1 cellular context compared by ENCODE assay signal in the genomic region with DNA sequence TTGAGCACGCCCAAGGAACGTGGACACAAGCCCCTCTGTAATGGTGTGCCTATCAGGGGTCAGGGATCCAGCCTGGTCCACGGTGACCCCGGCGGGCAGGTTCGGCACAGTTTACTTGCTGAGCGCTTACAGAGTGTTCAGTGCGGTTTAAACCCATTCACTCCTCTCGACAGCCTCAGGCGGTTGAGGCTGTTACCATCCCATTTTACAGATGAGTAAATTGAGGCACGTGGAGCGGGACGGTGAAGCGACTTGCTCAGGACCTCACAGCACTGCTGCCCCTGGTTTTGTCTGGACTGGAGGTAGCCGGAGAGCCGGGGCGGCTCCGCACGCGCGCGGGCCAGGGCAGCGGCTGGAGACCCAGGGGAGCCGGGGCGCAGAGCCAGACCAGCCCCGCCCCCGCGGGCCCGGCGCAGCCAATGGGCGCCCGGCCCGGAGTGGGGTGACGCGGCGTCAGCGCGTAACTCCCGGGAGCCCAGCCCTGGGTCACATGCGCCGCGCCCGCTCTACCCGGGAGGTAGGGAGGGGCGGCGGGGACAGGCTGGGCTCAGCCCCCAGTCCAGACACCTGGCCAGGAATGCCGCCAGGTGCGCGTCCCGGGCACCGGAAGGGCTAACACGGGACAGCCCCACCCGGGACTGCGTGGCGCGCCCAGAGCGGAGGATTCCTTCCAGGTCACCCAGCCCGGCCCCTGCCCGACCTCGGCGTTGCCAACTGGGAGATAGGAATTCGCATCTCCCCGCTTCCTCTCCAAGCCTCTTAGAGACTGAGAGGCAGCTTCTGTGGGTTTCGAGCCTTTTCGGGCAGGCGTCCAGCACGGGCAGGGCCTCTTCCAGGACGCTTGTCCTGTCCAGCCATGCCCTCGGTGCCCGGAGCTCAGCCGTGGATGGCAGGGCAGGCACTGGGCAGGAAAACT.
TF ChIP-seq lines count a peak whose summit lies in the region.

No MANE protein-coding gene starts in this region.

TF ChIP-seq in HepG2, 621 proteins besides CTCF, POLR2A, EP300 and RAD21 (continued from another document and continues in another):
- TF ChIP-seq ZNF18 (CRISPR knock-in tag; IDR thresholded peaks at IDR 0.05; ENCODE audit: insufficient replicate concordance) (no peak), WIZ (CRISPR knock-in tag; IDR thresholded peaks at IDR 0.05) (peak; percentile 55; the same call in 1 of the 2 replicates), HMG20A (CRISPR knock-in tag; IDR thresholded peaks at IDR 0.05; ENCODE audit: borderline replicate concordance) (peak; percentile 12; the same call in 1 of the 2 replicates), SRSF1 (optimal IDR thresholded peaks at IDR 0.05; ENCODE audit: low read depth, low read length) (peak; percentile 79), U2AF1 (optimal IDR thresholded peaks at IDR 0.05; ENCODE audit: low read depth, low read length) (no peak), ZNF530 (CRISPR knock-in tag; IDR thresholded peaks at IDR 0.05; ENCODE audit: low read depth) (0 out of 2 replicates have a peak, but pooled peaks have one; percentile 36), POLR2G (IDR thresholded peaks at IDR 0.05; ENCODE audit: low read depth, low read length) (peak; percentile 98), ESRRA (CRISPR knock-in tag; IDR thresholded peaks at IDR 0.05; ENCODE audit: low read depth) (peak; percentile 59; the same call in 1 of the 2 replicates), JARID2 (CRISPR knock-in tag; IDR thresholded peaks at IDR 0.05; ENCODE audit: insufficient replicate concordance) (peak; percentile 49), ZBTB3 (CRISPR knock-in tag; IDR thresholded peaks at IDR 0.05; ENCODE audit: borderline replicate concordance, low read depth) (0 out of 2 replicates have a peak, but pooled peaks have one; percentile 53), NR2F1 (CRISPR knock-in tag; IDR thresholded peaks at IDR 0.05) (peak; percentile 50 to 62), ZNF281 (CRISPR knock-in tag; IDR thresholded peaks at IDR 0.05; ENCODE audit: borderline replicate concordance) (0 out of 2 replicates have a peak, but pooled peaks have one; percentile 14), ZHX2 (IDR thresholded peaks at IDR 0.05; ENCODE audit: low read depth) (no peak; the same call in 1 of the 2 replicates), ZHX2 (CRISPR knock-in tag; IDR thresholded peaks at IDR 0.05; ENCODE audit: borderline replicate concordance) (peak; percentile 54; the same call in 1 of the 2 replicates), MXD4 (CRISPR knock-in tag; IDR thresholded peaks at IDR 0.05) (0 out of 2 replicates have a peak, but pooled peaks have one; percentile 49), SRSF4 (IDR thresholded peaks at IDR 0.05; ENCODE audit: low read depth, low read length, poor library complexity, severe bottlenecking) (no peak), HNRNPK (IDR thresholded peaks at IDR 0.05; ENCODE audit: low read depth, low read length, poor library complexity, severe bottlenecking) (peak; percentile 66), FOXO4 (CRISPR knock-in tag; conservative IDR thresholded peaks at IDR 0.05) (0 out of 2 replicates have a peak, but pooled peaks have one; percentile 61)
- TF ChIP-seq, protein P1, sequence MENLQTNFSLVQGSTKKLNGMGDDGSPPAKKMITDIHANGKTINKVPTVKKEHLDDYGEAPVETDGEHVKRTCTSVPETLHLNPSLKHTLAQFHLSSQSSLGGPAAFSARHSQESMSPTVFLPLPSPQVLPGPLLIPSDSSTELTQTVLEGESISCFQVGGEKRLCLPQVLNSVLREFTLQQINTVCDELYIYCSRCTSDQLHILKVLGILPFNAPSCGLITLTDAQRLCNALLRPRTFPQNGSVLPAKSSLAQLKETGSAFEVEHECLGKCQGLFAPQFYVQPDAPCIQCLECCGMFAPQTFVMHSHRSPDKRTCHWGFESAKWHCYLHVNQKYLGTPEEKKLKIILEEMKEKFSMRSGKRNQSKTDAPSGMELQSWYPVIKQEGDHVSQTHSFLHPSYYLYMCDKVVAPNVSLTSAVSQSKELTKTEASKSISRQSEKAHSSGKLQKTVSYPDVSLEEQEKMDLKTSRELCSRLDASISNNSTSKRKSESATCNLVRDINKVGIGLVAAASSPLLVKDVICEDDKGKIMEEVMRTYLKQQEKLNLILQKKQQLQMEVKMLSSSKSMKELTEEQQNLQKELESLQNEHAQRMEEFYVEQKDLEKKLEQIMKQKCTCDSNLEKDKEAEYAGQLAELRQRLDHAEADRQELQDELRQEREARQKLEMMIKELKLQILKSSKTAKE (CRISPR knock-in tag; IDR thresholded peaks at IDR 0.05; ENCODE audit: borderline replicate concordance): peak; percentile 66
- TF ChIP-seq, protein P2, sequence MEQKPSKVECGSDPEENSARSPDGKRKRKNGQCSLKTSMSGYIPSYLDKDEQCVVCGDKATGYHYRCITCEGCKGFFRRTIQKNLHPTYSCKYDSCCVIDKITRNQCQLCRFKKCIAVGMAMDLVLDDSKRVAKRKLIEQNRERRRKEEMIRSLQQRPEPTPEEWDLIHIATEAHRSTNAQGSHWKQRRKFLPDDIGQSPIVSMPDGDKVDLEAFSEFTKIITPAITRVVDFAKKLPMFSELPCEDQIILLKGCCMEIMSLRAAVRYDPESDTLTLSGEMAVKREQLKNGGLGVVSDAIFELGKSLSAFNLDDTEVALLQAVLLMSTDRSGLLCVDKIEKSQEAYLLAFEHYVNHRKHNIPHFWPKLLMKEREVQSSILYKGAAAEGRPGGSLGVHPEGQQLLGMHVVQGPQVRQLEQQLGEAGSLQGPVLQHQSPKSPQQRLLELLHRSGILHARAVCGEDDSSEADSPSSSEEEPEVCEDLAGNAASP (CRISPR knock-in tag; IDR thresholded peaks at IDR 0.05; ENCODE audit: borderline replicate concordance): 0 out of 2 replicates have a peak, but pooled peaks have one; percentile 29
- TF ChIP-seq, protein P3, sequence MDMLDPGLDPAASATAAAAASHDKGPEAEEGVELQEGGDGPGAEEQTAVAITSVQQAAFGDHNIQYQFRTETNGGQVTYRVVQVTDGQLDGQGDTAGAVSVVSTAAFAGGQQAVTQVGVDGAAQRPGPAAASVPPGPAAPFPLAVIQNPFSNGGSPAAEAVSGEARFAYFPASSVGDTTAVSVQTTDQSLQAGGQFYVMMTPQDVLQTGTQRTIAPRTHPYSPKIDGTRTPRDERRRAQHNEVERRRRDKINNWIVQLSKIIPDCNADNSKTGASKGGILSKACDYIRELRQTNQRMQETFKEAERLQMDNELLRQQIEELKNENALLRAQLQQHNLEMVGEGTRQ (IDR thresholded peaks at IDR 0.05; ENCODE audit: low read depth, low read length): peak; percentile 27; the same call in 1 of the 2 replicates
- TF ChIP-seq, protein P3 (CRISPR knock-in tag; IDR thresholded peaks at IDR 0.05; ENCODE audit: borderline replicate concordance): peak; percentile 66; the same call in 1 of the 2 replicates
- TF ChIP-seq, protein P4, sequence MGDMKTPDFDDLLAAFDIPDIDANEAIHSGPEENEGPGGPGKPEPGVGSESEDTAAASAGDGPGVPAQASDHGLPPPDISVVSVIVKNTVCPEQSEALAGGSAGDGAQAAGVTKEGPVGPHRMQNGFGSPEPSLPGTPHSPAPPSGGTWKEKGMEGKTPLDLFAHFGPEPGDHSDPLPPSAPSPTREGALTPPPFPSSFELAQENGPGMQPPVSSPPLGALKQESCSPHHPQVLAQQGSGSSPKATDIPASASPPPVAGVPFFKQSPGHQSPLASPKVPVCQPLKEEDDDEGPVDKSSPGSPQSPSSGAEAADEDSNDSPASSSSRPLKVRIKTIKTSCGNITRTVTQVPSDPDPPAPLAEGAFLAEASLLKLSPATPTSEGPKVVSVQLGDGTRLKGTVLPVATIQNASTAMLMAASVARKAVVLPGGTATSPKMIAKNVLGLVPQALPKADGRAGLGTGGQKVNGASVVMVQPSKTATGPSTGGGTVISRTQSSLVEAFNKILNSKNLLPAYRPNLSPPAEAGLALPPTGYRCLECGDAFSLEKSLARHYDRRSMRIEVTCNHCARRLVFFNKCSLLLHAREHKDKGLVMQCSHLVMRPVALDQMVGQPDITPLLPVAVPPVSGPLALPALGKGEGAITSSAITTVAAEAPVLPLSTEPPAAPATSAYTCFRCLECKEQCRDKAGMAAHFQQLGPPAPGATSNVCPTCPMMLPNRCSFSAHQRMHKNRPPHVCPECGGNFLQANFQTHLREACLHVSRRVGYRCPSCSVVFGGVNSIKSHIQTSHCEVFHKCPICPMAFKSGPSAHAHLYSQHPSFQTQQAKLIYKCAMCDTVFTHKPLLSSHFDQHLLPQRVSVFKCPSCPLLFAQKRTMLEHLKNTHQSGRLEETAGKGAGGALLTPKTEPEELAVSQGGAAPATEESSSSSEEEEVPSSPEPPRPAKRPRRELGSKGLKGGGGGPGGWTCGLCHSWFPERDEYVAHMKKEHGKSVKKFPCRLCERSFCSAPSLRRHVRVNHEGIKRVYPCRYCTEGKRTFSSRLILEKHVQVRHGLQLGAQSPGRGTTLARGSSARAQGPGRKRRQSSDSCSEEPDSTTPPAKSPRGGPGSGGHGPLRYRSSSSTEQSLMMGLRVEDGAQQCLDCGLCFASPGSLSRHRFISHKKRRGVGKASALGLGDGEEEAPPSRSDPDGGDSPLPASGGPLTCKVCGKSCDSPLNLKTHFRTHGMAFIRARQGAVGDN (CRISPR knock-in tag; IDR thresholded peaks at IDR 0.05): peak; percentile 95
